Comparison of ENCODE assay signal across 8 cellular contexts in genomic region chr6:10837692-10837996, GRCh38. TPM values are rescaled to one million over a fixed set of nuclear protein-coding genes. Genes with fewer than 3 reads are reported as not detected.
DNase-seq lines count a peak whose midpoint lies in the region; ATAC-seq, FAIRE-seq and TF ChIP-seq lines count a peak whose summit lies in the region.

No MANE protein-coding gene starts in this region.

- H3K27ac ChIP-seq in ascending aorta (no peak overlapping the region), stomach (peak overlapping the region; percentile 45 to 84 (median 70))

- no peak for ATAC-seq in HG03045 (IDR thresholded peaks at IDR 0.05; ENCODE audit: unreplicated experiment)

- FAIRE-seq in RCC 7860 (lab: Jason Lieb, UNC): no peak

- TF ChIP-seq CTCF in GM12875 (IDR thresholded peaks at IDR 0.05; ENCODE audit: borderline replicate concordance, insufficient read depth, low read depth, low read length): no peak
- no peak for TF ChIP-seq CTCF in ascending aorta (IDR thresholded peaks at IDR 0.05)
- TF ChIP-seq CTCF in stomach (IDR thresholded peaks at IDR 0.05): no peak

- H3K36me3 ChIP-seq in ascending aorta: no peaks in the 10 kb centered on the region
- H3K36me3 ChIP-seq in stomach: no peaks in the 10 kb centered on the region

- intact Hi-C loops in ascending aorta (cut with DNase I): no loop called here
- intact Hi-C loops in stomach (cut with DNase I; ENCODE audit: low total_unique reads): no loop called here

- H3K27me3 ChIP-seq in ascending aorta (no peaks in the 10 kb centered on the region), stomach (peaks cover 0 to 38% (median 24%) of the 10 kb centered on the region in 3 donors)

- WGBS in stomach, 5 donors: 0 to 2% (median 1%) methylated on average over 16 to 20 of the region's 20 CpGs

- H3K4me1 ChIP-seq in ascending aorta (peaks cover 3 to 15% of the 10 kb centered on the region in 2 donors), stomach (peaks cover 14 to 27% (median 20%) of the 10 kb centered on the region in 4 donors)

- H3K4me3 ChIP-seq in GM12875 (ENCODE audit: low read depth, low read length): peak overlapping the region; percentile 53
- H3K4me3 ChIP-seq in ascending aorta: peak overlapping the region; percentile 68 to 72
- peak overlapping the region; percentile 62 to 79 (median 68) for H3K4me3 ChIP-seq in stomach

- no peaks in the 10 kb centered on the region for H3K9me3 ChIP-seq in ascending aorta
- H3K9me3 ChIP-seq in stomach: peaks cover 0 to 5% (median 2%) of the 10 kb centered on the region in 4 donors

- TF ChIP-seq POLR2A in stomach (IDR thresholded peaks at IDR 0.05): no peak

- no peak for TF ChIP-seq EP300 in stomach (IDR thresholded peaks at IDR 0.05)

- DNase-seq in NCI-H2029 treated with DMSO at 0.1 percent for 48 hours (lab: John Stamatoyannopoulos, UW) (peak; percentile 59), ascending aorta (ENCODE audit: low spot score in 2 of 2) (no peak), iris pigment epithelial cell (ENCODE audit: low read depth) (peak; percentile 4), stomach (no peak), ecto neural progenitor cell (ENCODE audit: low spot score) (no peak), RCC 7860 (ENCODE audit: low spot score) (no peak)

RNA-seq across cellular contexts. Expression of gene MAK, which starts 0.7 kb away (rescaled TPM):
- not detected for total RNA-seq in ascending aorta
- total RNA-seq in stomach: 1 to 10 TPM in 1 of 5 donors, not detected in 4; 1.0 TPM
- under 1 TPM in 2 of 3 donors, not detected in 1; 0.05 to 0.06 TPM for polyA plus RNA-seq in stomach

RNA-seq across cellular contexts. Expression of gene GCM2, which starts 44.2 kb away (rescaled TPM):
- total RNA-seq in ascending aorta (not detected), stomach (not detected)
- polyA plus RNA-seq in stomach: not detected

RNA-seq across cellular contexts. Expression of gene SYCP2L, which starts 49.2 kb away (rescaled TPM):
- total RNA-seq in ascending aorta: 0.32 TPM
- total RNA-seq in stomach: 1 to 10 TPM in 1 of 5 donors, under 1 TPM in 1, not detected in 3; 0.58 to 2.6 TPM
- under 1 TPM in 1 of 3 donors, not detected in 2; 0.15 TPM for polyA plus RNA-seq in stomach

Comparison
In these comparisons a context has a peak if more than half of its experiments do, and no peak if none do; other contexts are left out.
1. DNase-seq: peak in NCI-H2029 treated with DMSO at 0.1 percent for 48 hours (single experiment) and iris pigment epithelial cell (single experiment); none in ascending aorta (0 of 2), stomach (single experiment), ecto neural progenitor cell (single experiment) and RCC 7860 (single experiment).
2. H3K27ac ChIP-seq: peak in stomach (5 of 5); none in ascending aorta (0 of 2).
3. Peak in every context shown above with its lines, with median percentiles within 50 percentile points of each other: H3K4me3 ChIP-seq.